In the genomic region with DNA sequence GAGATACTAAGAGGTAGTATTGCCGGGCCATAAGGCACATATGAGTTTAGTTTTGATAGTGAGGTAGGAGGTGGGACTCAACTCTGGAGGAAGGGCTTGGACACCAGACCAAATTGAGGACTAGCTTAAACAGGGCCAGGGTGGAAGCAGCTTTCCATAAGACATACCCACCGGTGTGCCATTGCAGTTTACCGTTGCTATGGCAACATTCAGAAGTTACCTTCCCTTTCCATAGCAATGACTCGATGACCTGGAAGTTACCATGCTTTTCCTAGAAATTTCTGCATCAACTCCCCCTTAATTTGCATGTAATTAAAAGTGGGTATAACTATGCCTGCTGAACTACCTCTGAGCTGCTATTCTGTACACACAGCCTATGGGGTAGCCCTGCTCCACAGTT, we compare ENCODE assay signal across 25 cellular contexts.
"Had no signal": no experiment of that assay in that cellular context is flagged by ENCODE, and none has a peak within 500 bp of the region (broad histone marks: within the 10 kb centered on the region; RNA-seq: fewer than 3 reads in every experiment).

No MANE protein-coding gene starts in this region.

- H3K9ac ChIP-seq: parathyroid adenoma had no signal

- H3K79me2 ChIP-seq: parathyroid adenoma had no signal

- H3K36me3 Mint-ChIP-seq: activated naive CD4-positive, alpha-beta T cell treated with anti-CD3 and anti-CD28 coated beads, Interleukin-2, amount 10 ng/mL, durations not matched to agents 7 days and 5 days; activated naive CD8-positive, alpha-beta T cell treated with anti-CD3 and anti-CD28 coated beads, Interleukin-2, amount 10 ng/mL, durations not matched to agents 7 days and 5 days; brain had no signal

- ATAC-seq: psoas muscle had no signal

- H3K36me3 ChIP-seq: ascending aorta, cardiac muscle cell, colonic mucosa, left ventricle myocardium inferior, thoracic aorta, WERI-Rb-1 had no signal

- H3K4me2 ChIP-seq: smooth muscle cell had no signal

- H3K4me1 ChIP-seq: ascending aorta, colonic mucosa, left ventricle myocardium inferior, parathyroid adenoma, psoas muscle had no signal

- H3K27ac Mint-ChIP-seq: activated naive CD4-positive, alpha-beta T cell treated with anti-CD3 and anti-CD28 coated beads, Interleukin-2, amount 10 ng/mL, durations not matched to agents 7 days and 5 days; activated naive CD8-positive, alpha-beta T cell treated with anti-CD3 and anti-CD28 coated beads, Interleukin-2, amount 10 ng/mL, durations not matched to agents 7 days and 5 days; brain had no signal

- H3K4me1 Mint-ChIP-seq: brain, neural crest cell had no signal

- H3K9me3 Mint-ChIP-seq: activated naive CD4-positive, alpha-beta T cell treated with anti-CD3 and anti-CD28 coated beads, Interleukin-2, amount 10 ng/mL, durations not matched to agents 7 days and 5 days; activated naive CD8-positive, alpha-beta T cell treated with anti-CD3 and anti-CD28 coated beads, Interleukin-2, amount 10 ng/mL, durations not matched to agents 7 days and 5 days; brain; neural crest cell had no signal

- H3K27ac ChIP-seq: ascending aorta, cardiac muscle cell, colonic mucosa, left ventricle myocardium inferior, parathyroid adenoma, psoas muscle, thoracic aorta, WERI-Rb-1 had no signal

- H3K4me3 Mint-ChIP-seq: activated naive CD4-positive, alpha-beta T cell treated with anti-CD3 and anti-CD28 coated beads, Interleukin-2, amount 10 ng/mL, durations not matched to agents 7 days and 5 days; activated naive CD8-positive, alpha-beta T cell treated with anti-CD3 and anti-CD28 coated beads, Interleukin-2, amount 10 ng/mL, durations not matched to agents 7 days and 5 days; activated T-cell treated with anti-CD3 and anti-CD28 coated beads, Interleukin-2, amount 50 U/mL, for 24 hours; brain; neural crest cell had no signal

- H3K27me3 Mint-ChIP-seq: activated naive CD8-positive, alpha-beta T cell treated with anti-CD3 and anti-CD28 coated beads, Interleukin-2, amount 10 ng/mL, durations not matched to agents 7 days and 5 days; activated T-cell treated with anti-CD3 and anti-CD28 coated beads, Interleukin-2, amount 50 U/mL, for 24 hours had no signal

- DNase-seq: activated CD4-positive, alpha-beta T cell treated with anti-CD3 and anti-CD28 coated beads for 48 hours; activated CD4-positive, alpha-beta T cell treated with anti-CD3 and anti-CD28 coated beads, Interleukin-2, amount 50 U/mL, for 48 hours; activated effector memory CD4-positive, alpha-beta T cell treated with anti-CD3 and anti-CD28 coated beads, Interleukin-2, amount 50 U/mL, for 16 hours; activated naive CD4-positive, alpha-beta T cell treated with anti-CD3 and anti-CD28 coated beads, Interleukin-2, amount 10 ng/mL, durations not matched to agents 7 days and 5 days; activated naive CD8-positive, alpha-beta T cell treated with anti-CD3 and anti-CD28 coated beads, Interleukin-2, amount 10 ng/mL, durations not matched to agents 7 days and 5 days; activated T-cell treated with anti-CD3 and anti-CD28 coated beads, Interleukin-2, amount 50 U/mL, for 24 hours; cerebellar nuclear complex; colonic mucosa; effector memory CD4-positive, alpha-beta T cell; left ventricle myocardium inferior; occipital lobe; psoas muscle; stimulated activated CD4-positive, alpha-beta T cell treated with anti-CD3 and anti-CD28 coated beads, Interleukin-15, amount 100 ng/mL, for 24 hours; stimulated activated CD4-positive, alpha-beta T cell treated with anti-CD3 and anti-CD28 coated beads, Interleukin-2, amount 100 ng/mL, for 24 hours; stimulated activated naive CD4-positive, alpha-beta T cell treated with Interleukin-2 at 50 U/mL for 16 hours; T-helper 9 cell; WERI-Rb-1 had no signal

- H3K4me3 ChIP-seq: ascending aorta, cardiac muscle cell, colonic mucosa, left ventricle myocardium inferior, lung, psoas muscle, smooth muscle cell, thoracic aorta had no signal

- H3K9me3 ChIP-seq: ascending aorta, colonic mucosa, left ventricle myocardium inferior, psoas muscle, thoracic aorta had no signal

- H3K27me3 ChIP-seq: ascending aorta, cardiac muscle cell, colonic mucosa had no signal
